Comparison of ENCODE assay signal across 1 cellular context in genomic region chr12:109822951-109823411, GRCh38.
TF ChIP-seq lines count a peak whose summit lies in the region.

No MANE protein-coding gene starts in this region.

TF ChIP-seq in IMR-90, 13 proteins besides CTCF, POLR2A, EP300 and RAD21 (continued from another document):
- no peak for TF ChIP-seq RFX5 (IDR thresholded peaks at IDR 0.05; ENCODE audit: low read depth, low read length)
- TF ChIP-seq USF2 (IDR thresholded peaks at IDR 0.05; ENCODE audit: low read depth, low read length), result no peak
- TF ChIP-seq MAZ (IDR thresholded peaks at IDR 0.05; ENCODE audit: borderline replicate concordance, low read depth, low read length), result no peak
- no peak for TF ChIP-seq SMC3 (IDR thresholded peaks at IDR 0.05; ENCODE audit: low read depth, low read length)
- TF ChIP-seq CEBPB (IDR thresholded peaks at IDR 0.05; ENCODE audit: low read depth, low read length), result no peak
- no peak for TF ChIP-seq MAFK (IDR thresholded peaks at IDR 0.05; ENCODE audit: low read depth, low read length)
TF ChIP-seq in IMR-90: peak in this region for 0.
